ENCODE assay signal across 1 cellular context in genomic region chr18:62425465-62426190, GRCh38.
TF ChIP-seq lines count a peak whose summit lies in the region.

No MANE protein-coding gene starts in this region.

TF ChIP-seq in HepG2, 621 proteins besides CTCF, POLR2A, EP300 and RAD21 (continued from another document):
- TF ChIP-seq FOXP4 (CRISPR knock-in tag; IDR thresholded peaks at IDR 0.05) (peak; percentile 53; the same call in 1 of the 2 replicates), PPARG (CRISPR knock-in tag; conservative IDR thresholded peaks at IDR 0.05) (peak; percentile 48; the same call in 1 of the 2 replicates), ERF (CRISPR knock-in tag; IDR thresholded peaks at IDR 0.05) (0 out of 2 replicates have a peak, but pooled peaks have one; percentile 68), TRAFD1 (CRISPR knock-in tag; IDR thresholded peaks at IDR 0.05; ENCODE audit: borderline replicate concordance) (no peak), ELF1 (CRISPR knock-in tag; IDR thresholded peaks at IDR 0.05) (peak; percentile 24; the same call in 1 of the 2 replicates), ZNF337 (CRISPR knock-in tag; IDR thresholded peaks at IDR 0.05; ENCODE audit: borderline replicate concordance, low read depth) (no peak), RXRA (CRISPR knock-in tag; IDR thresholded peaks at IDR 0.05) (peak; percentile 8; the same call in 1 of the 2 replicates), PITX1 (CRISPR knock-in tag; IDR thresholded peaks at IDR 0.05) (peak; percentile 53; the same call in 1 of the 2 replicates), PATZ1 (CRISPR knock-in tag; IDR thresholded peaks at IDR 0.05) (0 out of 2 replicates have a peak, but pooled peaks have one; percentile 15), SAP130 (CRISPR knock-in tag; IDR thresholded peaks at IDR 0.05; ENCODE audit: low read depth) (peak; percentile 79), TAF1 (CRISPR knock-in tag; IDR thresholded peaks at IDR 0.05) (peak; percentile 35; the same call in 1 of the 2 replicates), STAG1 (CRISPR knock-in tag; IDR thresholded peaks at IDR 0.05) (peak; percentile 92), SOX5 (CRISPR knock-in tag; IDR thresholded peaks at IDR 0.05; ENCODE audit: borderline replicate concordance) (0 out of 2 replicates have a peak, but pooled peaks have one; percentile 52), BCL6 (CRISPR knock-in tag; IDR thresholded peaks at IDR 0.05) (0 out of 2 replicates have a peak, but pooled peaks have one; percentile 25), ZNF512 (CRISPR knock-in tag; IDR thresholded peaks at IDR 0.05) (no peak), MAFK (conservative IDR thresholded peaks at IDR 0.05 in 1 of 2, IDR thresholded peaks at IDR 0.05 in 1 of 2; ENCODE audit: low read length in 2 of 2) (peak; percentile 28 to 51; a peak in 2 of 4 replicates), CEBPG (CRISPR knock-in tag; IDR thresholded peaks at IDR 0.05) (peak; percentile 85), MYPOP (CRISPR knock-in tag; IDR thresholded peaks at IDR 0.05) (peak; percentile 51; the same call in 1 of the 2 replicates), ZNF556 (CRISPR knock-in tag; IDR thresholded peaks at IDR 0.05; ENCODE audit: borderline replicate concordance) (peak; percentile 27; the same call in 1 of the 2 replicates), ZNF263 (CRISPR knock-in tag; IDR thresholded peaks at IDR 0.05) (peak; percentile 34; the same call in 1 of the 2 replicates), LCORL (IDR thresholded peaks at IDR 0.05) (0 out of 2 replicates have a peak, but pooled peaks have one; percentile 61), LCORL (CRISPR knock-in tag; IDR thresholded peaks at IDR 0.05) (peak; percentile 73; the same call in 1 of the 2 replicates), FOXA3 (CRISPR knock-in tag; IDR thresholded peaks at IDR 0.05) (peak; percentile 75), ARID5B (CRISPR knock-in tag; IDR thresholded peaks at IDR 0.05) (peak; percentile 64), NR2C2 (CRISPR knock-in tag; IDR thresholded peaks at IDR 0.05; ENCODE audit: borderline replicate concordance) (peak; percentile 32; the same call in 1 of the 2 replicates), SOX6 (IDR thresholded peaks at IDR 0.05) (no peak), SOX6 (CRISPR knock-in tag; IDR thresholded peaks at IDR 0.05) (peak; percentile 49; the same call in 1 of the 2 replicates), KDM5A (IDR thresholded peaks at IDR 0.05; ENCODE audit: borderline replicate concordance, low read length) (peak; percentile 56; the same call in 1 of the 2 replicates), PHF8 (CRISPR knock-in tag; IDR thresholded peaks at IDR 0.05) (peak; percentile 28; the same call in 1 of the 2 replicates), JUN (CRISPR knock-in tag; IDR thresholded peaks at IDR 0.05) (0 out of 2 replicates have a peak, but pooled peaks have one; percentile 23), ZNF160 (CRISPR knock-in tag; IDR thresholded peaks at IDR 0.05) (no peak), ZNF800 (CRISPR knock-in tag; IDR thresholded peaks at IDR 0.05) (peak; percentile 63; the same call in 1 of the 2 replicates), TFAP4 (IDR thresholded peaks at IDR 0.05; ENCODE audit: borderline replicate concordance, low read depth) (0 out of 2 replicates have a peak, but pooled peaks have one; percentile 38), ZNF362 (CRISPR knock-in tag; IDR thresholded peaks at IDR 0.05; ENCODE audit: borderline replicate concordance) (peak; percentile 63; the same call in 1 of the 2 replicates), ZNF614 (CRISPR knock-in tag; IDR thresholded peaks at IDR 0.05; ENCODE audit: borderline replicate concordance) (peak; percentile 41; the same call in 1 of the 2 replicates), HOXA5 (CRISPR knock-in tag; IDR thresholded peaks at IDR 0.05) (peak; percentile 33; the same call in 1 of the 2 replicates)
TF ChIP-seq in HepG2: peak in this region for 116.
